ENCODE assay signal across 22 cellular contexts in the genomic region with DNA sequence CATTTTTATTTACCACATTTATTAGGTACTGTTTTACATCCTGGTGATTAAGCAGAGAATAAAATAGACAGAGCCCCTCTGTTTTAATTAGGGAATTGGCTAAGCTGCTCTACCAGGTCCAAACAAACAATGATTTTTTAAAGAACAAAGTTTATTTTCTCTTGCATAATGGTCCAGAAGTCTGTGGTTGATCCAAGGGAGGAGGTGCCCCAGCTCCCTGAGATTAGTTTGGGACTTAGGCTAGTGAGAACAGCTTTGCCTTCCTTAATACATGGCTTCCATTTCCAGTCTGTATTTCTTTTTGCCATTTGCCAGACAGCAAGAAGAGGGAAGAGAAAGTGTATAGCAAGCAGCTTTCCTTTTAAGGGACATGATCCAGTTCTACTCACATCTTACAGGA. TPM values are rescaled to one million over a fixed set of nuclear protein-coding genes. Genes with fewer than 3 reads are reported as not detected.
DNase-seq lines count a peak whose midpoint lies in the region; ATAC-seq and TF ChIP-seq lines count a peak whose summit lies in the region.
"Had no signal": no experiment of that assay in that cellular context is flagged by ENCODE, and none has a peak within 500 bp of the region (broad histone marks: within the 10 kb centered on the region; RNA-seq: fewer than 3 reads in every experiment).

No MANE protein-coding gene starts in this region.

- H3K4me3 ChIP-seq in breast epithelium (no peak overlapping the region), mesodermal cell (ENCODE audit: extremely low read depth, insufficient read depth, low read length, poor library complexity, severe bottlenecking) (no peak overlapping the region), upper lobe of left lung (no peak overlapping the region)
- H3K4me3 ChIP-seq: SK-N-MC had no signal

- H3K36me3 ChIP-seq in breast epithelium = no peaks in the 10 kb centered on the region
- H3K36me3 ChIP-seq in mesodermal cell (ENCODE audit: control insufficient read depth, insufficient read depth, low read length) = no peaks in the 10 kb centered on the region
- H3K36me3 ChIP-seq in upper lobe of left lung = no peaks in the 10 kb centered on the region

- peaks cover 25% of the 10 kb centered on the region for H3K9me3 Mint-ChIP-seq in mesothelial cell of epicardium

- no peak overlapping the region for H3K27ac Mint-ChIP-seq in mesothelial cell of epicardium
- H3K27ac Mint-ChIP-seq: activated CD4-positive, alpha-beta T cell treated with anti-CD3 and anti-CD28 coated beads, Interleukin-2, amount 10 ng/mL, durations not matched to agents 24 days and 14 days; activated naive CD4-positive, alpha-beta T cell treated with anti-CD3 and anti-CD28 coated beads, Interleukin-2, amount 10 ng/mL, durations not matched to agents 7 days and 5 days; CD4-positive, alpha-beta T cell; dendritic cell treated with granulocyte-macrophage colony-stimulating factor and Interleukin-4, amounts not matched to agents 40 ng/mL and 50 ng/mL, for 4 days; natural killer cell had no signal

- TF ChIP-seq POLR2A in breast epithelium (IDR thresholded peaks at IDR 0.05) (no peak), upper lobe of left lung (IDR thresholded peaks at IDR 0.05) (no peak)

- TF ChIP-seq CTCF in breast epithelium (IDR thresholded peaks at IDR 0.05) = no peak
- TF ChIP-seq CTCF in upper lobe of left lung (IDR thresholded peaks at IDR 0.05) = no peak
- no peak for TF ChIP-seq CTCF in mesothelial cell of epicardium (IDR thresholded peaks at IDR 0.05; ENCODE audit: unreplicated experiment)

- H3K4me1 Mint-ChIP-seq in mesothelial cell of epicardium = peaks cover 23% of the 10 kb centered on the region

- no peak overlapping the region for H3K4me3 Mint-ChIP-seq in mesothelial cell of epicardium
- H3K4me3 Mint-ChIP-seq: activated CD4-positive, alpha-beta T cell treated with anti-CD3 and anti-CD28 coated beads, Interleukin-2, amount 10 ng/mL, durations not matched to agents 24 days and 14 days; activated naive CD4-positive, alpha-beta T cell treated with anti-CD3 and anti-CD28 coated beads, Interleukin-2, amount 10 ng/mL, durations not matched to agents 7 days and 5 days; CD4-positive, alpha-beta T cell; dendritic cell treated with granulocyte-macrophage colony-stimulating factor and Interleukin-4, amounts not matched to agents 40 ng/mL and 50 ng/mL, for 4 days; natural killer cell had no signal

- intact Hi-C loops in breast epithelium (cut with DNase I; ENCODE audit: low total_unique reads) = no loop called here

- no peak for ATAC-seq in upper lobe of left lung (ENCODE audit: low FRiP score in 2 of 2)
- ATAC-seq: natural killer cell had no signal

- no peaks in the 10 kb centered on the region for H3K9me3 ChIP-seq in breast epithelium
- no peaks in the 10 kb centered on the region for H3K9me3 ChIP-seq in mesodermal cell (ENCODE audit: control insufficient read depth, low read length)
- peaks cover 0 to under 1% (median 0%) of the 10 kb centered on the region in 4 donors for H3K9me3 ChIP-seq in upper lobe of left lung

- H3K27ac ChIP-seq in breast epithelium (peak overlapping the region; percentile 94 to 95), mesodermal cell (ENCODE audit: low read depth, low read length, severe bottlenecking) (peak overlapping the region; percentile 55), upper lobe of left lung (peak overlapping the region in 3 of 4 donors; percentile 4 to 32 (median 27))
- H3K27ac ChIP-seq: SK-N-MC had no signal

- peaks cover 25% of the 10 kb centered on the region for H3K36me3 Mint-ChIP-seq in mesothelial cell of epicardium

- DNase-seq in NCI-H82 treated with DMSO at 0.1 percent for 48 hours (lab: John Stamatoyannopoulos, UW; ENCODE audit: unreplicated experiment) = peak; percentile 46
- DNase-seq in breast epithelium (ENCODE audit: low spot score in 2 of 2) = no peak
- DNase-seq in upper lobe of left lung = no peak
- DNase-seq in mesothelial cell of epicardium (ENCODE audit: low spot score in 2 of 2, unreplicated experiment in 2 of 2) = no peak
- no peak for DNase-seq in GF-D8 (lab: John Stamatoyannopoulos, UW)
- DNase-seq in KG1 (lab: John Stamatoyannopoulos, UW) = no peak
- DNase-seq: activated CD4-positive, alpha-beta T cell treated with anti-CD3 and anti-CD28 coated beads, Interleukin-2, amount 10 ng/mL, durations not matched to agents 24 days and 14 days; activated naive CD4-positive, alpha-beta T cell treated with anti-CD3 and anti-CD28 coated beads, Interleukin-2, amount 10 ng/mL, durations not matched to agents 7 days and 5 days; activated T-cell treated with anti-CD3 and anti-CD28 coated beads, Interleukin-2, amount 50 U/mL, for 48 hours; caudate nucleus; CD4-positive, alpha-beta T cell; DMS 273 treated with DMSO at 0.1 percent for 48 hours; kidney; natural killer cell; NCI-H1694 treated with DMSO at 0.1 percent for 48 hours; NCI-H526; retina; stimulated activated naive CD4-positive, alpha-beta T cell treated with Interleukin-2 at 50 U/mL for 16 hours; T-helper 2 cell had no signal

- H3K27me3 ChIP-seq in breast epithelium = no peaks in the 10 kb centered on the region
- H3K27me3 ChIP-seq in upper lobe of left lung = no peaks in the 10 kb centered on the region

- H3K4me1 ChIP-seq in breast epithelium (peaks cover 0 to 18% of the 10 kb centered on the region in 2 donors), mesodermal cell (ENCODE audit: control insufficient read depth, insufficient read depth, low read length, poor library complexity, severe bottlenecking) (peaks cover 20% of the 10 kb centered on the region), upper lobe of left lung (peaks cover 12 to 33% (median 25%) of the 10 kb centered on the region in 4 donors)

- TF ChIP-seq EP300 in upper lobe of left lung (IDR thresholded peaks at IDR 0.05) = no peak

- H3K27me3 Mint-ChIP-seq in mesothelial cell of epicardium (ENCODE audit: low read depth) = no peaks in the 10 kb centered on the region
- H3K27me3 Mint-ChIP-seq: CD4-positive, alpha-beta T cell; dendritic cell treated with granulocyte-macrophage colony-stimulating factor and Interleukin-4, amounts not matched to agents 40 ng/mL and 50 ng/mL, for 4 days had no signal

RNA-seq across cellular contexts. Expression of a gene that starts 2.9 kb away (rescaled TPM):
- total RNA-seq in breast epithelium (10 to 100 TPM; 35.0 to 59.9 (median 56.7) TPM), upper lobe of left lung (10 to 100 TPM; 14.0 to 47.6 (median 27.7) TPM), mesothelial cell of epicardium (31.0 to 33.7 TPM (median 33.1 TPM) in 3 replicates)
- 20.4 TPM for polyA plus RNA-seq in mesodermal cell (2013, experiment 1 of 2)
- 23.2 TPM for polyA plus RNA-seq in mesodermal cell (2013, experiment 2 of 2)

RNA-seq across cellular contexts. Expression of a gene that starts 28.1 kb away (rescaled TPM):
- 1 to 10 TPM; 1.1 to 5.7 (median 4.9) TPM for total RNA-seq in breast epithelium
- not detected for polyA plus RNA-seq in mesodermal cell (2013, experiment 1 of 2)
- polyA plus RNA-seq in mesodermal cell (2013, experiment 2 of 2) = 0.40 TPM
- 10 to 100 TPM in 1 of 6 donors, 1 to 10 TPM in 5; 1.5 to 14.7 (median 4.3) TPM for total RNA-seq in upper lobe of left lung
- total RNA-seq in mesothelial cell of epicardium = 1.6 to 1.8 TPM (median 1.7 TPM) in 3 replicates
- total RNA-seq: activated CD4-positive, alpha-beta T cell treated with anti-CD3 and anti-CD28 coated beads, Interleukin-2, amount 10 ng/mL, durations not matched to agents 24 days and 14 days had no signal

Comparison
In these comparisons a context has a peak if more than half of its experiments do, and no peak if none do; other contexts are left out.
1. H3K27ac ChIP-seq: peak in every context shown above with its lines; median percentile 94 in breast epithelium; 55 in mesodermal cell; 27 in upper lobe of left lung.